Comparison of ENCODE assay signal across 8 cellular contexts in genomic region chr9:111483419-111483861, GRCh38.
DNase-seq lines count a peak whose midpoint lies in the region; ATAC-seq and TF ChIP-seq lines count a peak whose summit lies in the region.

No MANE protein-coding gene starts in this region.

- peak; percentile 56 for DNase-seq in activated naive CD8-positive, alpha-beta T cell treated with anti-CD3 and anti-CD28 coated beads, Interleukin-2, amount 50 U/mL, for 24 hours
- peak; percentile 52 to 60 for DNase-seq in stimulated activated CD4-positive, alpha-beta T cell treated with anti-CD3 and anti-CD28 coated beads, Interleukin-2, amount 100 ng/mL, for 24 hours
- no peak for DNase-seq in cerebellar cortex (ENCODE audit: low spot score)

- peaks cover 15% of the 10 kb centered on the region for H3K4me1 ChIP-seq in ACC112 (ENCODE audit: control insufficient read depth, insufficient read depth, low read length, unreplicated experiment)
- H3K4me1 ChIP-seq in OCI-LY1 (ENCODE audit: insufficient read depth, low read length, severe bottlenecking): peaks cover 19% of the 10 kb centered on the region

- H3F3A ChIP-seq in OCI-LY1 (ENCODE audit: insufficient read depth, low read length): no peaks in the 10 kb centered on the region

- no peaks in the 10 kb centered on the region for H4K20me1 ChIP-seq in OCI-LY1 (ENCODE audit: insufficient read depth, low read length)

- H3K79me2 ChIP-seq in ACC112 (ENCODE audit: control insufficient read depth, insufficient read depth, low read length, unreplicated experiment) (peaks cover 47% of the 10 kb centered on the region), OCI-LY1 (ENCODE audit: insufficient read depth, low read length) (peaks cover 43% of the 10 kb centered on the region)

- H3K27me3 Mint-ChIP-seq in activated naive CD8-positive, alpha-beta T cell treated with anti-CD3 and anti-CD28 coated beads, Interleukin-2, amount 50 U/mL, for 24 hours: no peaks in the 10 kb centered on the region

- peaks cover 10% of the 10 kb centered on the region for H3K36me3 Mint-ChIP-seq in activated naive CD8-positive, alpha-beta T cell treated with anti-CD3 and anti-CD28 coated beads, Interleukin-2, amount 50 U/mL, for 24 hours (ENCODE audit: low read depth)

- peaks cover 36% of the 10 kb centered on the region for H3K4me1 Mint-ChIP-seq in activated naive CD8-positive, alpha-beta T cell treated with anti-CD3 and anti-CD28 coated beads, Interleukin-2, amount 50 U/mL, for 24 hours

- H3K27me3 ChIP-seq in ACC112 (ENCODE audit: insufficient read depth, low read length) (no peaks in the 10 kb centered on the region), OCI-LY1 (ENCODE audit: insufficient read depth, low read length) (no peaks in the 10 kb centered on the region)

- H3K27ac ChIP-seq in ACC112 (ENCODE audit: low read depth, low read length) (peak overlapping the region; percentile 88), OCI-LY1 (ENCODE audit: low read depth, low read length, poor library complexity, severe bottlenecking) (no peak overlapping the region)

- H3K4me2 ChIP-seq in OCI-LY1 (ENCODE audit: low read length): no peak overlapping the region

- H3K4me3 Mint-ChIP-seq in activated naive CD8-positive, alpha-beta T cell treated with anti-CD3 and anti-CD28 coated beads, Interleukin-2, amount 50 U/mL, for 24 hours: no peak overlapping the region

- no peaks in the 10 kb centered on the region for H3K36me3 ChIP-seq in ACC112 (ENCODE audit: insufficient read depth, low read length)
- H3K36me3 ChIP-seq in OCI-LY1 (ENCODE audit: insufficient read depth, low read length): no peaks in the 10 kb centered on the region

- H2AFZ ChIP-seq in ACC112 (ENCODE audit: low read length, unreplicated experiment): peak overlapping the region; percentile 98
- no peak overlapping the region for H2AFZ ChIP-seq in OCI-LY1 (ENCODE audit: low read length)

- H3K9me2 ChIP-seq in OCI-LY1 (ENCODE audit: low read depth, low read length): no peaks in the 10 kb centered on the region

- no peaks in the 10 kb centered on the region for H3K9me3 Mint-ChIP-seq in activated naive CD8-positive, alpha-beta T cell treated with anti-CD3 and anti-CD28 coated beads, Interleukin-2, amount 50 U/mL, for 24 hours

- peak overlapping the region; percentile 94 for H3K9ac ChIP-seq in OCI-LY1 (ENCODE audit: low read length)

- H3K9me3 ChIP-seq in OCI-LY1 (ENCODE audit: low read length) (no peaks in the 10 kb centered on the region), iPS-18c (ENCODE audit: control insufficient read depth, insufficient read depth, low read length) (no peaks in the 10 kb centered on the region)

- ATAC-seq in GM18505 (IDR thresholded peaks at IDR 0.05; ENCODE audit: unreplicated experiment): peak; percentile 37
- ATAC-seq in HG02870 (IDR thresholded peaks at IDR 0.05; ENCODE audit: unreplicated experiment): peak; percentile 29
- ATAC-seq in activated naive CD8-positive, alpha-beta T cell treated with anti-CD3 and anti-CD28 coated beads, Interleukin-2, amount 50 U/mL, for 24 hours: peak; percentile 33

- no peak for TF ChIP-seq CTCF in OCI-LY1 (IDR thresholded peaks at IDR 0.05; ENCODE audit: low read length)

- no peak for TF ChIP-seq POLR2A in GM18505 (IDR thresholded peaks at IDR 0.05; ENCODE audit: borderline replicate concordance, extremely low read depth, insufficient read depth, insufficient read length)

- H3K4me3 ChIP-seq in ACC112 (ENCODE audit: low read depth, low read length): peak overlapping the region; percentile 94
- H3K4me3 ChIP-seq in OCI-LY1 (ENCODE audit: low read depth, low read length, poor library complexity, severe bottlenecking): peak overlapping the region; percentile 95
- peak overlapping the region; percentile 85 for H3K4me3 ChIP-seq in iPS-18c (ENCODE audit: insufficient read depth, low read depth, low read length)

- no peak overlapping the region for H3K27ac Mint-ChIP-seq in activated naive CD8-positive, alpha-beta T cell treated with anti-CD3 and anti-CD28 coated beads, Interleukin-2, amount 50 U/mL, for 24 hours
